ENCODE assay signal across 8 cellular contexts in genomic region chr7:111763221-111763791, GRCh38.
DNase-seq lines count a peak whose midpoint lies in the region; ATAC-seq and TF ChIP-seq lines count a peak whose summit lies in the region.

No MANE protein-coding gene starts in this region.

- H3K4me1 ChIP-seq in right atrium auricular region (no peaks in the 10 kb centered on the region), smooth muscle cell (ENCODE audit: low read depth) (no peaks in the 10 kb centered on the region)

- DNase-seq in Right ventricle myocardium superior = no peak
- DNase-seq in right atrium auricular region (ENCODE audit: low spot score) = no peak
- DNase-seq in LNCaP clone FGC (ENCODE audit: low read depth) = peak; percentile 58
- peak; percentile 29 to 49 for DNase-seq in SHP77 (lab: John Stamatoyannopoulos, UW)
- peak; percentile 73 for DNase-seq in fibroblast of villous mesenchyme (ENCODE audit: low read depth)
- no peak for DNase-seq in smooth muscle cell (lab: John Stamatoyannopoulos, UW; ENCODE audit: unreplicated experiment)
- no peak for DNase-seq in KG1 (lab: John Stamatoyannopoulos, UW)

- H4K20me1 ChIP-seq in smooth muscle cell (ENCODE audit: low read depth) = no peaks in the 10 kb centered on the region

- H3K36me3 ChIP-seq in right atrium auricular region (peaks cover 14% of the 10 kb centered on the region), smooth muscle cell (ENCODE audit: low read depth) (peaks cover 5% of the 10 kb centered on the region)

- no peak overlapping the region for H2AFZ ChIP-seq in smooth muscle cell (ENCODE audit: low read depth)

- no peaks in the 10 kb centered on the region for H3K79me2 ChIP-seq in smooth muscle cell (ENCODE audit: low read depth)

- no peaks in the 10 kb centered on the region for H3K9me3 ChIP-seq in right atrium auricular region
- no peaks in the 10 kb centered on the region for H3K9me3 ChIP-seq in smooth muscle cell (replicated peaks; ENCODE audit: low read depth)

- H3K4me3 ChIP-seq in right atrium auricular region = no peak overlapping the region
- no peak overlapping the region for H3K4me3 ChIP-seq in LNCaP clone FGC (ENCODE audit: low read depth, low read length)
- no peak overlapping the region for H3K4me3 ChIP-seq in fibroblast of villous mesenchyme (ENCODE audit: low read depth, low read length)
- no peak overlapping the region for H3K4me3 ChIP-seq in smooth muscle cell

- H3K27me3 ChIP-seq in right atrium auricular region (no peaks in the 10 kb centered on the region), smooth muscle cell (ENCODE audit: low read depth) (no peaks in the 10 kb centered on the region)

- H3K27ac ChIP-seq in right atrium auricular region (no peak overlapping the region), smooth muscle cell (ENCODE audit: low read depth) (no peak overlapping the region)

- H3K4me2 ChIP-seq in smooth muscle cell = no peak overlapping the region

- H3F3A ChIP-seq in smooth muscle cell (ENCODE audit: low read depth) = no peaks in the 10 kb centered on the region

- 30% methylated on average over 3 of the region's 3 CpGs for WGBS in smooth muscle cell (ENCODE audit: low lambda C conversion rate)

- ATAC-seq in Right ventricle myocardium superior (ENCODE audit: poor library complexity) (peak; percentile 58), HG03565 (IDR thresholded peaks at IDR 0.05; ENCODE audit: unreplicated experiment) (no peak)

- intact Hi-C loops in Right ventricle myocardium superior (cut with DNase I) = no loop called here

- H3K9ac ChIP-seq in smooth muscle cell (ENCODE audit: low read depth) = no peak overlapping the region

- TF ChIP-seq CTCF in right atrium auricular region (IDR thresholded peaks at IDR 0.05) = peak in 1 of 2 donors; percentile 74
- TF ChIP-seq CTCF in LNCaP clone FGC (IDR thresholded peaks at IDR 0.05; ENCODE audit: control insufficient read depth, extremely low read depth, insufficient read depth) = peak; percentile 59
- peak; percentile 69 for TF ChIP-seq CTCF in fibroblast of villous mesenchyme (IDR thresholded peaks at IDR 0.05; ENCODE audit: insufficient read depth, low read depth, low read length)
- peak; percentile 70 for TF ChIP-seq CTCF in smooth muscle cell (IDR thresholded peaks at IDR 0.05; ENCODE audit: borderline replicate concordance, insufficient read depth, poor library complexity, severe bottlenecking)

Comparison
In these comparisons a context has a peak if more than half of its experiments do, and no peak if none do; other contexts are left out.
1. DNase-seq: peak in LNCaP clone FGC (single experiment), SHP77 (2 of 2) and fibroblast of villous mesenchyme (single experiment); none in Right ventricle myocardium superior (single experiment), right atrium auricular region (single experiment), smooth muscle cell (single experiment) and KG1 (single experiment).